27 cellular contexts compared by ENCODE assay signal in the genomic region with DNA sequence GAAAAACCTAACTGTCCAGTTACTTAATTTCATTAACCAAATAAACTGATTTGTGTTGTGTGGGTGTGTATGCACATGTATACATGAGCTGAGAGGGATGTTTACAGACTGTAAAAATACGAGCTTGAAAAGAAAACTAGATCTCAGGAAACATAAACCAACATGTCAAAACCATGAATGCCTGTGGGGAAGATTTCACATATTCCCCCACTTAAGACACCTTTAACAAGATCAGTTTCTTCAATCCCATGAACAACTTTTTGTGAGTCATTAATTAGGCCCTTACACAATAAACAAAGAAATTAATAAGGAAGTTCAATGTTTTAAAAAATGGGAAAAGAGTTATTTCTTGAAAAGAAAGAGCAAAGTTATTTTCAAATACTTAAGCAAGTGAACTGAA.
"Had no signal": no experiment of that assay in that cellular context is flagged by ENCODE, and none has a peak within 500 bp of the region (broad histone marks: within the 10 kb centered on the region; RNA-seq: fewer than 3 reads in every experiment).

No MANE protein-coding gene starts in this region.

- H3K4me3 ChIP-seq: adrenal gland, gastroesophageal sphincter, lower lobe of right lung, testis, vagina had no signal

- DNase-seq: activated CD4-positive, alpha-beta T cell treated with anti-CD3 and anti-CD28 coated beads for 1 hour; activated CD4-positive, alpha-beta T cell treated with anti-CD3 and anti-CD28 coated beads, Interleukin-2, amount 50 U/mL, for 1 hour; activated CD8-positive, alpha-beta T cell treated with anti-CD3 and anti-CD28 coated beads, Interleukin-2, amount 10 ng/mL, durations not matched to agents 7 days and 5 days; activated gamma-delta T cell treated with Interleukin-2 at 50 U/mL for 16 hours; activated T-cell treated with anti-CD3 and anti-CD28 coated beads, Interleukin-2, amount 50 U/mL, for 1 hour; adrenal gland; effector memory CD4-positive, alpha-beta T cell; head of caudate nucleus; islet precursor cell; lower lobe of right lung; naive thymus-derived CD4-positive, alpha-beta T cell; posterior cingulate gyrus; retina; stimulated activated CD4-positive, alpha-beta T cell treated with anti-CD3 and anti-CD28 coated beads, Interleukin-2, amount 100 ng/mL, for 48 hours; stimulated activated CD8-positive, alpha-beta memory T cell treated with anti-CD3 and anti-CD28 coated beads, Interleukin-4, amount 100 ng/mL, for 48 hours; stimulated activated naive CD4-positive, alpha-beta T cell; T-helper 1 cell; testis; WERI-Rb-1 had no signal

- H3K36me3 ChIP-seq: adrenal gland, gastroesophageal sphincter, lower lobe of right lung, vagina, WERI-Rb-1 had no signal

- FAIRE-seq: TTC549 had no signal

- H3K4me1 ChIP-seq: adrenal gland, gastroesophageal sphincter, lower lobe of right lung, testis, vagina had no signal

- H3K27me3 Mint-ChIP-seq: activated naive CD8-positive, alpha-beta T cell; type B pancreatic cell had no signal

- H3K27ac Mint-ChIP-seq: activated CD8-positive, alpha-beta T cell treated with anti-CD3 and anti-CD28 coated beads, Interleukin-2, amount 10 ng/mL, durations not matched to agents 7 days and 5 days; activated naive CD8-positive, alpha-beta T cell; naive thymus-derived CD4-positive, alpha-beta T cell; type B pancreatic cell had no signal

- H3K4me3 Mint-ChIP-seq: activated CD8-positive, alpha-beta T cell treated with anti-CD3 and anti-CD28 coated beads, Interleukin-2, amount 10 ng/mL, durations not matched to agents 7 days and 5 days; activated naive CD8-positive, alpha-beta T cell; naive thymus-derived CD4-positive, alpha-beta T cell; neural crest cell; type B pancreatic cell had no signal

- H3K27ac ChIP-seq: adrenal gland, gastroesophageal sphincter, lower lobe of right lung, testis, vagina, WERI-Rb-1 had no signal

- H3K9me3 ChIP-seq: adrenal gland, gastroesophageal sphincter, lower lobe of right lung, testis, vagina had no signal

- H3K36me3 Mint-ChIP-seq: activated naive CD8-positive, alpha-beta T cell; naive thymus-derived CD4-positive, alpha-beta T cell; type B pancreatic cell had no signal

- H3K9me3 Mint-ChIP-seq: naive thymus-derived CD4-positive, alpha-beta T cell; type B pancreatic cell had no signal

- ATAC-seq: activated CD8-positive, alpha-beta T cell treated with anti-CD3 and anti-CD28 coated beads, Interleukin-2, amount 10 ng/mL, durations not matched to agents 7 days and 5 days; esophagus mucosa; gastroesophageal sphincter; left lobe of liver; lower lobe of right lung; naive thymus-derived CD4-positive, alpha-beta T cell had no signal

- H3K27me3 ChIP-seq: gastroesophageal sphincter, testis, vagina had no signal
